ENCODE assay signal across 30 cellular contexts in genomic region chr14:95475540-95476240, GRCh38.
"Had no signal": no experiment of that assay in that cellular context is flagged by ENCODE, and none has a peak within 500 bp of the region (broad histone marks: within the 10 kb centered on the region; RNA-seq: fewer than 3 reads in every experiment).

No MANE protein-coding gene starts in this region.

- H3K36me3 ChIP-seq: cardiac muscle cell, prostate gland had no signal

- H3K4me3 Mint-ChIP-seq: activated CD4-positive, alpha-beta T cell treated with anti-CD3 and anti-CD28 coated beads, Interleukin-2, amount 10 ng/mL, durations not matched to agents 7 days and 5 days; activated CD8-positive, alpha-beta T cell treated with anti-CD3 and anti-CD28 coated beads for 36 hours; activated naive CD4-positive, alpha-beta T cell treated with anti-CD3 and anti-CD28 coated beads, Interleukin-2, amount 10 ng/mL, durations not matched to agents 7 days and 5 days; activated naive CD8-positive, alpha-beta T cell treated with anti-CD3 and anti-CD28 coated beads, Interleukin-2, amount 10 ng/mL, durations not matched to agents 7 days and 5 days; activated T-cell treated with anti-CD3 and anti-CD28 coated beads, Interleukin-2, amount 50 U/mL, for 72 hours; brain; natural killer cell; stimulated activated naive B cell treated with anti-CD40 and anti-IgM and Interleukin-4, amounts not matched to agents 10 μg/mL and 1 μg/mL and 100 μg/mL, for 72 hours; WTC11 had no signal

- H3K4me3 ChIP-seq: ascending aorta, cardiac muscle cell, coronary artery, dorsolateral prefrontal cortex, prostate gland, stomach, suprapubic skin, tibial artery had no signal

- H3K27ac Mint-ChIP-seq: activated CD4-positive, alpha-beta T cell treated with anti-CD3 and anti-CD28 coated beads, Interleukin-2, amount 10 ng/mL, durations not matched to agents 7 days and 5 days; activated CD8-positive, alpha-beta T cell treated with anti-CD3 and anti-CD28 coated beads for 36 hours; activated naive CD4-positive, alpha-beta T cell treated with anti-CD3 and anti-CD28 coated beads, Interleukin-2, amount 10 ng/mL, durations not matched to agents 7 days and 5 days; activated naive CD8-positive, alpha-beta T cell treated with anti-CD3 and anti-CD28 coated beads, Interleukin-2, amount 10 ng/mL, durations not matched to agents 7 days and 5 days; activated T-cell treated with anti-CD3 and anti-CD28 coated beads, Interleukin-2, amount 50 U/mL, for 72 hours; brain; natural killer cell; WTC11 had no signal

- DNase-seq: activated CD4-positive, alpha-beta T cell treated with anti-CD3 and anti-CD28 coated beads for 1 hour; activated CD4-positive, alpha-beta T cell treated with anti-CD3 and anti-CD28 coated beads, Interleukin-2, amount 10 ng/mL, durations not matched to agents 7 days and 5 days; activated CD8-positive, alpha-beta T cell treated with anti-CD3 and anti-CD28 coated beads for 36 hours; activated effector memory CD4-positive, alpha-beta T cell treated with Interleukin-2 at 50 U/mL for 16 hours; activated naive CD4-positive, alpha-beta T cell treated with anti-CD3 and anti-CD28 coated beads, Interleukin-2, amount 10 ng/mL, durations not matched to agents 7 days and 5 days; activated naive CD8-positive, alpha-beta T cell treated with anti-CD3 and anti-CD28 coated beads, Interleukin-2, amount 10 ng/mL, durations not matched to agents 7 days and 5 days; activated T-cell treated with anti-CD3 and anti-CD28 coated beads, Interleukin-2, amount 50 U/mL, for 72 hours; cerebellar nuclear complex; dorsolateral prefrontal cortex; effector memory CD4-positive, alpha-beta T cell; foreskin fibroblast; head of caudate nucleus; hippocampal formation; midbrain; natural killer cell; retina; stimulated activated CD4-positive, alpha-beta T cell treated with anti-CD3 and anti-CD28 coated beads, Interleukin-15, amount 100 ng/mL, for 24 hours; stimulated activated CD4-positive, alpha-beta T cell treated with anti-CD3 and anti-CD28 coated beads, Interleukin-2, amount 100 ng/mL, for 24 hours; stimulated activated naive B cell treated with anti-CD40 and anti-IgM and Interleukin-4, amounts not matched to agents 10 μg/mL and 1 μg/mL and 100 μg/mL, for 72 hours; stomach; T-helper 2 cell; tibial artery had no signal

- H3K9me3 ChIP-seq: ascending aorta, prostate gland, stomach, suprapubic skin, tibial artery had no signal

- H3K27ac ChIP-seq: ascending aorta, cardiac muscle cell, coronary artery, prostate gland, stomach, suprapubic skin, tibial artery had no signal

- ATAC-seq: activated CD8-positive, alpha-beta T cell treated with anti-CD3 and anti-CD28 coated beads for 36 hours; activated T-cell treated with anti-CD3 and anti-CD28 coated beads, Interleukin-2, amount 50 U/mL, for 72 hours; esophagus mucosa; natural killer cell; stimulated activated naive B cell treated with anti-CD40 and anti-IgM and Interleukin-4, amounts not matched to agents 10 μg/mL and 1 μg/mL and 100 μg/mL, for 72 hours; WTC11 had no signal

- H3K36me3 Mint-ChIP-seq: brain, natural killer cell, WTC11 had no signal

- H3K27me3 Mint-ChIP-seq: activated CD4-positive, alpha-beta T cell treated with anti-CD3 and anti-CD28 coated beads, Interleukin-2, amount 10 ng/mL, durations not matched to agents 7 days and 5 days; activated CD8-positive, alpha-beta T cell treated with anti-CD3 and anti-CD28 coated beads for 36 hours; activated naive CD4-positive, alpha-beta T cell treated with anti-CD3 and anti-CD28 coated beads, Interleukin-2, amount 10 ng/mL, durations not matched to agents 7 days and 5 days; activated naive CD8-positive, alpha-beta T cell treated with anti-CD3 and anti-CD28 coated beads, Interleukin-2, amount 10 ng/mL, durations not matched to agents 7 days and 5 days; stimulated activated naive B cell treated with anti-CD40 and anti-IgM and Interleukin-4, amounts not matched to agents 10 μg/mL and 1 μg/mL and 100 μg/mL, for 72 hours had no signal

- H3K9me3 Mint-ChIP-seq: activated CD4-positive, alpha-beta T cell treated with anti-CD3 and anti-CD28 coated beads, Interleukin-2, amount 10 ng/mL, durations not matched to agents 7 days and 5 days; activated CD8-positive, alpha-beta T cell treated with anti-CD3 and anti-CD28 coated beads for 36 hours; activated naive CD4-positive, alpha-beta T cell treated with anti-CD3 and anti-CD28 coated beads, Interleukin-2, amount 10 ng/mL, durations not matched to agents 7 days and 5 days; activated naive CD8-positive, alpha-beta T cell treated with anti-CD3 and anti-CD28 coated beads, Interleukin-2, amount 10 ng/mL, durations not matched to agents 7 days and 5 days; activated T-cell treated with anti-CD3 and anti-CD28 coated beads, Interleukin-2, amount 50 U/mL, for 72 hours; brain; natural killer cell; stimulated activated naive B cell treated with anti-CD40 and anti-IgM and Interleukin-4, amounts not matched to agents 10 μg/mL and 1 μg/mL and 100 μg/mL, for 72 hours; WTC11 had no signal

- H3K27me3 ChIP-seq: ascending aorta, cardiac muscle cell, dorsolateral prefrontal cortex, stomach, suprapubic skin, tibial artery had no signal
